Comparison of ENCODE assay signal across 18 cellular contexts in the genomic region with DNA sequence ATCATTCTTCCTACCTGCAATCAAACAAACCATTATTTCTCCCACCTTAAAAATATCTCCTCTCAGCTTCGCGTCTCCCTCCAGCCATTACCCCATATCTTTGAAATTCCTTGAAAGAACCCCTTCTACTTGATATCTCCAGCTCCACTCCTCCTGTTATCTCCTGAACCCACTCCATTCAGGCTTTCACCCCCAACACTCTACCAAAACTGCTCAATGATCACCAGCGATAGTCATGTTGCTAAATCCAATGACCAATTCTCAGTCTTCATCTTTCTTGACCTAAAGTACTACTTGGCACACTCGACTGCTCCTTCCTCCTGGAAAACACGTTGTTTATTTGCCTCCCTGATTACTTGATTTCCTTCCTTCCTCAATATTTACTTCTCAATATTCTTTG.
DNase-seq lines count a peak whose midpoint lies in the region; ATAC-seq and TF ChIP-seq lines count a peak whose summit lies in the region.
"Had no signal": no experiment of that assay in that cellular context is flagged by ENCODE, and none has a peak within 500 bp of the region (broad histone marks: within the 10 kb centered on the region; RNA-seq: fewer than 3 reads in every experiment).

No MANE protein-coding gene starts in this region.

- no peaks in the 10 kb centered on the region for H3K9me2 ChIP-seq in hepatocyte (replicated peaks; ENCODE audit: insufficient read depth)

- intact Hi-C loops in breast epithelium (cut with DNase I; ENCODE audit: low total_unique reads), result no loop called here

- CTCF ChIA-PET in HEK293 (lab: Yijun Ruan, JAX), result interaction anchor here (0.7 to 1.2 kb wide), 2 partner anchors 71 to 205 kb away, joined by 3 read pairs; partner anchors contain the start of gene DUSP16

- H3K27me3 Mint-ChIP-seq in activated naive CD8-positive, alpha-beta T cell treated with anti-CD3 and anti-CD28 coated beads, Interleukin-2, amount 50 U/mL, for 24 hours, result no peaks in the 10 kb centered on the region
- H3K27me3 Mint-ChIP-seq: CD4-positive, alpha-beta T cell had no signal

- H3K79me2 ChIP-seq in hepatocyte, result peaks cover 69% of the 10 kb centered on the region

- no peak for TF ChIP-seq POLR2A in breast epithelium (IDR thresholded peaks at IDR 0.05)

- no peak overlapping the region for H3K27ac Mint-ChIP-seq in activated naive CD8-positive, alpha-beta T cell treated with anti-CD3 and anti-CD28 coated beads, Interleukin-2, amount 50 U/mL, for 24 hours
- H3K27ac Mint-ChIP-seq: CD14-positive monocyte; CD4-positive, alpha-beta T cell; CD8-positive, alpha-beta T cell had no signal

- no peak for TF ChIP-seq CTCF in 22Rv1 (IDR thresholded peaks at IDR 0.05)
- no peak for TF ChIP-seq CTCF in HEK293 (tag by site-specific recombination; IDR thresholded peaks at IDR 0.05)
- TF ChIP-seq CTCF in hepatocyte (IDR thresholded peaks at IDR 0.05; ENCODE audit: poor library complexity), result no peak
- TF ChIP-seq CTCF in breast epithelium (IDR thresholded peaks at IDR 0.05), result no peak

- H3K4me1 Mint-ChIP-seq in activated naive CD8-positive, alpha-beta T cell treated with anti-CD3 and anti-CD28 coated beads, Interleukin-2, amount 50 U/mL, for 24 hours, result peaks cover 30% of the 10 kb centered on the region
- H3K4me1 Mint-ChIP-seq: CD14-positive monocyte had no signal

- no peak overlapping the region for H2AFZ ChIP-seq in hepatocyte

- POLR2A ChIA-PET in HEK293 (lab: Yijun Ruan, JAX), result no interaction called here

- H3K27me3 ChIP-seq in hepatocyte (no peaks in the 10 kb centered on the region), breast epithelium (no peaks in the 10 kb centered on the region)
- H3K27me3 ChIP-seq: BE2C, BLaER1 had no signal

- no peak for DNase-seq in hepatocyte (ENCODE audit: low spot score)
- no peak for DNase-seq in breast epithelium (ENCODE audit: low spot score in 2 of 2)
- no peak for DNase-seq in activated naive CD8-positive, alpha-beta T cell treated with anti-CD3 and anti-CD28 coated beads, Interleukin-2, amount 50 U/mL, for 24 hours
- DNase-seq: 8988T; ACHN; BE2C; C1 segment of cervical spinal cord; Caco-2; Calu3; CD4-positive, alpha-beta T cell; CD8-positive, alpha-beta T cell; DMS79 treated with DMSO at 0.1 percent for 48 hours; GF-D8 had no signal

- H3K4me3 Mint-ChIP-seq in activated naive CD8-positive, alpha-beta T cell treated with anti-CD3 and anti-CD28 coated beads, Interleukin-2, amount 50 U/mL, for 24 hours, result no peak overlapping the region
- H3K4me3 Mint-ChIP-seq: CD14-positive monocyte; CD4-positive, alpha-beta T cell; CD8-positive, alpha-beta T cell had no signal

- H3K4me1 ChIP-seq in HEK293 (ENCODE audit: control insufficient read depth, insufficient read depth, low read length) (no peaks in the 10 kb centered on the region), hepatocyte (ENCODE audit: insufficient read depth) (no peaks in the 10 kb centered on the region), breast epithelium (no peaks in the 10 kb centered on the region)
- H3K4me1 ChIP-seq: BE2C, BLaER1 had no signal

- ATAC-seq in activated naive CD8-positive, alpha-beta T cell treated with anti-CD3 and anti-CD28 coated beads, Interleukin-2, amount 50 U/mL, for 24 hours, result no peak
- ATAC-seq in HG03045 (IDR thresholded peaks at IDR 0.05; ENCODE audit: unreplicated experiment), result no peak
- ATAC-seq: CD8-positive, alpha-beta T cell had no signal

- peak overlapping the region; percentile 29; the same call in 1 of the 2 replicates for H3K27ac ChIP-seq in 22Rv1
- H3K27ac ChIP-seq in HEK293 (ENCODE audit: extremely low read depth, low read depth, low read length), result no peak overlapping the region
- H3K27ac ChIP-seq in hepatocyte, result peak overlapping the region; percentile 80
- no peak overlapping the region for H3K27ac ChIP-seq in breast epithelium
- H3K27ac ChIP-seq: BLaER1 had no signal

- no peak overlapping the region for H3K4me2 ChIP-seq in hepatocyte
- H3K4me2 ChIP-seq: BLaER1 had no signal

- H3K9me3 Mint-ChIP-seq in activated naive CD8-positive, alpha-beta T cell treated with anti-CD3 and anti-CD28 coated beads, Interleukin-2, amount 50 U/mL, for 24 hours, result no peaks in the 10 kb centered on the region
- H3K9me3 Mint-ChIP-seq: CD14-positive monocyte; CD4-positive, alpha-beta T cell; CD8-positive, alpha-beta T cell had no signal

- H3K4me3 ChIP-seq in HEK293 (ENCODE audit: low read depth, low read length) (no peak overlapping the region), hepatocyte (no peak overlapping the region), breast epithelium (no peak overlapping the region)
- H3K4me3 ChIP-seq: BLaER1 had no signal

- 97% methylated on average over 5 of the region's 5 CpGs for WGBS in hepatocyte (ENCODE audit: low lambda C conversion rate, missing lambda C conversion rate)

- H3K9me3 ChIP-seq in HEK293 (ENCODE audit: control insufficient read depth, insufficient read depth, low read depth, low read length), result no peaks in the 10 kb centered on the region
- no peaks in the 10 kb centered on the region for H3K9me3 ChIP-seq in hepatocyte (ENCODE audit: low read depth)
- H3K9me3 ChIP-seq in breast epithelium, result no peaks in the 10 kb centered on the region
- H3K9me3 ChIP-seq: BE2C, BLaER1, Caco-2 had no signal

- H4K20me1 ChIP-seq in hepatocyte (ENCODE audit: insufficient read depth, poor library complexity, severe bottlenecking), result no peaks in the 10 kb centered on the region
- H4K20me1 ChIP-seq: BLaER1 had no signal

- peaks cover 17% of the 10 kb centered on the region for H3K36me3 Mint-ChIP-seq in activated naive CD8-positive, alpha-beta T cell treated with anti-CD3 and anti-CD28 coated beads, Interleukin-2, amount 50 U/mL, for 24 hours (ENCODE audit: low read depth)
- H3K36me3 Mint-ChIP-seq: CD14-positive monocyte had no signal

- H3K36me3 ChIP-seq in HEK293 (ENCODE audit: control insufficient read depth in 2 of 2, insufficient read depth in 1 of 2, low read length in 2 of 2) (peaks cover 4% of the 10 kb centered on the region in 2 experiments; a peak in 2 of 3 replicates), hepatocyte (replicated peaks; ENCODE audit: insufficient read depth, low read depth) (no peaks in the 10 kb centered on the region), breast epithelium (no peaks in the 10 kb centered on the region)
- H3K36me3 ChIP-seq: BE2C had no signal

TF ChIP-seq in HEK293, 187 proteins besides CTCF, POLR2A, EP300 and RAD21:
- no peak for TF ChIP-seq ZNF654 (tag by site-specific recombination; IDR thresholded peaks at IDR 0.05; ENCODE audit: low read depth)
- 0 out of 2 replicates have a peak, but pooled peaks have one; percentile 14 for TF ChIP-seq ZEB2 (tag by site-specific recombination; IDR thresholded peaks at IDR 0.05)

Comparison
In these comparisons a context has a peak if more than half of its experiments do, and no peak if none do; other contexts are left out.
1. H3K27ac ChIP-seq: peak in 22Rv1 (single experiment) and hepatocyte (single experiment); none in HEK293 (single experiment) and breast epithelium (0 of 2).